8 cellular contexts compared by ENCODE assay signal in genomic region chr16:96935-97381, GRCh38. TPM values are rescaled to one million over a fixed set of nuclear protein-coding genes. Genes with fewer than 3 reads are reported as not detected.
DNase-seq lines count a peak whose midpoint lies in the region; ATAC-seq and TF ChIP-seq lines count a peak whose summit lies in the region.

No MANE protein-coding gene starts in this region.

- DNase-seq in A172 (ENCODE audit: low spot score) (peak; percentile 91), NCI-H69 (lab: John Stamatoyannopoulos, UW) (peak; percentile 95)
- DNase-seq in activated CD4-positive, alpha-beta T cell treated with anti-CD3 and anti-CD28 coated beads, Interleukin-2, amount 10 ng/mL, durations not matched to agents 7 days and 5 days: peak; percentile 90
- peak; percentile 83 for DNase-seq in stimulated activated CD8-positive, alpha-beta memory T cell treated with anti-CD3 and anti-CD28 coated beads, Interleukin-12 subunit alpha, Interleukin-12 subunit beta, amount 100 ng/mL, for 1 hour (ENCODE audit: low read depth)

- peaks cover 0 to 5% (median 2%) of the 10 kb centered on the region in 4 donors for H3K36me3 ChIP-seq in liver (ENCODE audit: control insufficient read depth in 4 of 4, insufficient read depth in 3 of 4, low read depth in 1 of 4, low read length in 3 of 4)

- no peak overlapping the region for H3K4me3 ChIP-seq in liver (ENCODE audit: low read depth in 1 of 3, low read length in 3 of 3)

- ATAC-seq in GM18499 (IDR thresholded peaks at IDR 0.05; ENCODE audit: insufficient read depth, unreplicated experiment): peak; percentile 48
- ATAC-seq in HG03175 (IDR thresholded peaks at IDR 0.05; ENCODE audit: unreplicated experiment): peak; percentile 86

- peak; percentile 81 to 91 for TF ChIP-seq RAD21 in liver (IDR thresholded peaks at IDR 0.05)

- POLR2A ChIA-PET in activated CD4-positive, alpha-beta T cell treated with anti-CD3 and anti-CD28 coated beads, Interleukin-2, amount 10 ng/mL, durations not matched to agents 7 days and 5 days (lab: Charles Lee): no interaction called here

- H3K27ac ChIP-seq in cingulate gyrus (ENCODE audit: low read depth, low read length) (peak overlapping the region; percentile 47), liver (ENCODE audit: low read depth in 1 of 2, low read length in 2 of 2) (no peak overlapping the region)

- no peaks in the 10 kb centered on the region for H3K27me3 Mint-ChIP-seq in activated CD4-positive, alpha-beta T cell treated with anti-CD3 and anti-CD28 coated beads, Interleukin-2, amount 10 ng/mL, durations not matched to agents 7 days and 5 days

- H3K27me3 ChIP-seq in liver (ENCODE audit: control insufficient read depth in 4 of 4, insufficient read depth in 4 of 4, low read length in 3 of 4): no peaks in the 10 kb centered on the region

- no peaks in the 10 kb centered on the region for H3K9me3 ChIP-seq in liver (ENCODE audit: control insufficient read depth in 4 of 4, low read length in 3 of 4)

- H3K9ac ChIP-seq in liver (ENCODE audit: low read depth in 1 of 2, low read length in 2 of 2): no peak overlapping the region

- H3K4me1 ChIP-seq in liver (ENCODE audit: control insufficient read depth in 4 of 4, insufficient read depth in 4 of 4, low read length in 3 of 4): peaks cover 6 to 26% (median 17%) of the 10 kb centered on the region in 4 donors

- no peaks in the 10 kb centered on the region for H3K36me3 Mint-ChIP-seq in activated CD4-positive, alpha-beta T cell treated with anti-CD3 and anti-CD28 coated beads, Interleukin-2, amount 10 ng/mL, durations not matched to agents 7 days and 5 days (ENCODE audit: low read depth)

- no peak overlapping the region for H3K4me3 Mint-ChIP-seq in activated CD4-positive, alpha-beta T cell treated with anti-CD3 and anti-CD28 coated beads, Interleukin-2, amount 10 ng/mL, durations not matched to agents 7 days and 5 days

- peak; percentile 98 for TF ChIP-seq CTCF in liver (IDR thresholded peaks at IDR 0.05; ENCODE audit: low read depth, low read length, missing input control)

- H3K9me3 Mint-ChIP-seq in activated CD4-positive, alpha-beta T cell treated with anti-CD3 and anti-CD28 coated beads, Interleukin-2, amount 10 ng/mL, durations not matched to agents 7 days and 5 days: no peaks in the 10 kb centered on the region

- CTCF ChIA-PET in activated CD4-positive, alpha-beta T cell treated with anti-CD3 and anti-CD28 coated beads, Interleukin-2, amount 10 ng/mL, durations not matched to agents 7 days and 5 days (lab: Charles Lee): interaction anchor here (0.6 to 8.8 kb wide), 24 partner anchors 9 to 437 kb away, joined by 3 to 169 read pairs (median 4); partner anchors contain the start of genes FAM234A, MPG, POLR3K and RHBDF1

- peaks cover 8% of the 10 kb centered on the region for H3K4me1 Mint-ChIP-seq in activated CD4-positive, alpha-beta T cell treated with anti-CD3 and anti-CD28 coated beads, Interleukin-2, amount 10 ng/mL, durations not matched to agents 7 days and 5 days

- WGBS in liver: 22% methylated on average over 11 of the region's 11 CpGs

- no peak overlapping the region for H3K27ac Mint-ChIP-seq in activated CD4-positive, alpha-beta T cell treated with anti-CD3 and anti-CD28 coated beads, Interleukin-2, amount 10 ng/mL, durations not matched to agents 7 days and 5 days

TF ChIP-seq in liver, 16 proteins besides CTCF, POLR2A, EP300 and RAD21:
- no peak for TF ChIP-seq JUND (IDR thresholded peaks at IDR 0.05)
- peak; percentile 10 for TF ChIP-seq SP1 (IDR thresholded peaks at IDR 0.05)
TF ChIP-seq in liver: peak in this region for 1.

RNA-seq across cellular contexts. Expression of gene MPG, which starts 18.9 kb away (rescaled TPM):
- 144 TPM in 2 replicates for total RNA-seq in A172 (2014; rRNA removed; shearing (Covaris generic))
- 10 to 100 TPM; 47.2 to 52.6 TPM for total RNA-seq in activated CD4-positive, alpha-beta T cell treated with anti-CD3 and anti-CD28 coated beads, Interleukin-2, amount 10 ng/mL, durations not matched to agents 7 days and 5 days
- total RNA-seq in liver: 10 to 100 TPM; 25.4 to 84.1 TPM
- polyA plus RNA-seq in liver: 10 to 100 TPM; 33.8 to 41.3 TPM

RNA-seq across cellular contexts. Expression of gene RHBDF1, which starts 24.5 kb away (rescaled TPM):
- 39.3 and 43.7 TPM in 2 replicates for total RNA-seq in A172 (2014; rRNA removed; shearing (Covaris generic))
- under 1 TPM in 1 of 2 experiments, not detected in 1; 0.10 TPM for total RNA-seq in activated CD4-positive, alpha-beta T cell treated with anti-CD3 and anti-CD28 coated beads, Interleukin-2, amount 10 ng/mL, durations not matched to agents 7 days and 5 days
- total RNA-seq in liver: 1 to 10 TPM; 2.1 to 6.2 TPM
- 1 to 10 TPM; 1.8 to 4.9 TPM for polyA plus RNA-seq in liver

RNA-seq across cellular contexts. Expression of gene NPRL3, which starts 41.5 kb away (rescaled TPM):
- total RNA-seq in A172 (2014; rRNA removed; shearing (Covaris generic)): 7.3 TPM in 2 replicates
- 10 to 100 TPM; 37.7 to 38.9 TPM for total RNA-seq in activated CD4-positive, alpha-beta T cell treated with anti-CD3 and anti-CD28 coated beads, Interleukin-2, amount 10 ng/mL, durations not matched to agents 7 days and 5 days
- 10 to 100 TPM in 1 of 2 donors, 1 to 10 TPM in 1; 9.7 to 35.9 TPM for total RNA-seq in liver
- 10 to 100 TPM in 1 of 2 donors, 1 to 10 TPM in 1; 5.3 to 10.3 TPM for polyA plus RNA-seq in liver

RNA-seq across cellular contexts. Expression of gene SNRNP25, which starts 43.3 kb away (rescaled TPM):
- total RNA-seq in A172 (2014; rRNA removed; shearing (Covaris generic)): 70.8 and 84.5 TPM in 2 replicates
- 10 to 100 TPM; 41.1 to 45.6 TPM for total RNA-seq in activated CD4-positive, alpha-beta T cell treated with anti-CD3 and anti-CD28 coated beads, Interleukin-2, amount 10 ng/mL, durations not matched to agents 7 days and 5 days
- total RNA-seq in liver: 10 to 100 TPM; 15.1 to 17.3 TPM
- polyA plus RNA-seq in liver: 10 to 100 TPM; 18.1 to 22.2 TPM

RNA-seq across cellular contexts. Expression of gene POLR3K, which starts 43.5 kb away (rescaled TPM):
- 11.7 and 15.9 TPM in 2 replicates for total RNA-seq in A172 (2014; rRNA removed; shearing (Covaris generic))
- total RNA-seq in activated CD4-positive, alpha-beta T cell treated with anti-CD3 and anti-CD28 coated beads, Interleukin-2, amount 10 ng/mL, durations not matched to agents 7 days and 5 days: 10 to 100 TPM; 31.5 to 35.8 TPM
- 1 to 10 TPM; 2.8 to 8.3 TPM for total RNA-seq in liver
- 1 to 10 TPM; 6.5 to 9.8 TPM for polyA plus RNA-seq in liver
